Comparison of ENCODE assay signal across 1 cellular context in the genomic region with DNA sequence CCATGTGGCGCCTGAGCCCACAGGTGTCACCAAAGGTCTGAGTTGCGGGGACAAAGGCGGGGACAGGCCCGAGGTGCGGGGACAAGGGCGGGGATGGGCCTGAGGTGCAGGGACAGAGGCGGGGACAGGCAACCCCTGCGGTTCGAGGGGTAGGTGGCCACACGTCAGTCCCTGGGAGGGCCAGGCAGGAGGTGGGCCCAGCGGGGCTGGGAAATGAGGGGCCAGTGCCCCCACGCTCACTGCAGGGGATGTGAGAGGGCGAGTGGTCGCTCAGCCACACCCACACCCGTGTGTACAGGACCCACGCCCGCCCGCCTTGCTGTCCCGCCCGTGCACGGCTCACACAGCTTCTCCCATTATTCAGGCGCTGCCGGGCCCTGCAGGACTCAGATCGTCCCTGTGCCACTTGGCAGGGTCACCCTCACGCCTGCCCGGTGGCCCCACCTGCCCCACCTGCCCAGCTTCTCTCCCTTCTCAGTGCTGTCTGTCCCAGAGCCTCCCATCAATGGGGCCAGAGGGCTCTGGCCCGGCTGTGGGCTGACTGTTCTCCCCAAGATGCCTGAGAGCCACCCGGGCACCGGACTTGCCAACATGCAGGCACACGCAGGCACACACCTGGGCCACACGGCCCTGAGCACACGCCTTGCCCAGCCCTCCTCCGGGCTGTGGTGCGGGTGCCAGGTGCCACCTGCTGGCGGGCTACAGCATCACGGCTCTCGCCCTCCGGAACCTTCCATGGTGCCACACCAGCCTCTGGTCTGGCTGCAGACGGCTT.
TF ChIP-seq lines count a peak whose summit lies in the region.

No MANE protein-coding gene starts in this region.

TF ChIP-seq in IMR-90, 13 proteins besides CTCF, POLR2A, EP300 and RAD21:
- TF ChIP-seq MAZ (IDR thresholded peaks at IDR 0.05; ENCODE audit: borderline replicate concordance, low read depth, low read length) (no peak), SMC3 (IDR thresholded peaks at IDR 0.05; ENCODE audit: low read depth, low read length) (peak; percentile 63)
